ENCODE assay signal across 9 cellular contexts in the genomic region with DNA sequence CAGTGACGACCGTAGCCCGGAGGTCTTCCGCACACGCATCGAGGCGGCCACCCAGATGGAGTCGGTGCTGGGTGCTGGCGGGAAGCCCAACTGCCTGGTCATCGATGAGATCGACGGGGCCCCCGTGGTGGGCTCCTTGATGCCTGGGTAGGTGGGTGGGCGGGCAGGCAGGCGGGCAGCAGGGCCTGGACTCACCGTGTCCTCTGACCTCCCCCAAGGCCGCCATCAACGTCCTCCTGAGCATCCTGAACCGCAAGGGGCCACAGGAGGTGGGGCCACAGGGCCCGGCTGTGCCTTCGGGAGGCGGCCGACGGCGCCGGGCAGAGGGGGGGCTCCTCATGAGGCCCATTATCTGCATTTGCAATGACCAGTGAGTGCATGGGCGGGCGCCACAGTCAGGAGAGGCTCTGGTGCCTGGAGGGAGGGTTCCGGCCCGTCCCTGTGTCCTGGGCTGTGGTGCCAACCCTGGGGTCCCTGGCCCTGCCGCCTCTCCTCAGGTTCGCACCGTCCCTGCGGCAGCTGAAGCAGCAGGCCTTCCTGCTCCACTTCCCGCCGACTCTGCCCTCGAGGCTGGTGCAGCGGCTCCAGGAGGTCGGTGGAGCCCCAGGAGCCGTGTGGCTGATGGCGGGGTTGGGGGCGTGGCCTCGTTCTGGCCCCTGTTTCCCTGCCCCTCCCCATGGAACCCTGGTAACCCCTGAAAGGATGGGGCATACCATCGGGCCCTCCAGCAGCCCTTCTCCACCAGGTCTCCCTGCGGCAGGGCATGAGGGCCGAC. TPM values are rescaled to one million over a fixed set of nuclear protein-coding genes. Genes with fewer than 3 reads are reported as not detected.
"Had no signal": no experiment of that assay in that cellular context is flagged by ENCODE, and none has a peak within 500 bp of the region (broad histone marks: within the 10 kb centered on the region; RNA-seq: fewer than 3 reads in every experiment).

No MANE protein-coding gene starts in this region.

- H3K27ac ChIP-seq: HL-60 had no signal

- ATAC-seq: HepG2 had no signal

- DNase-seq: IMR-90, KBM-7, KG1 had no signal

- FAIRE-seq: HepG2, HTR-8/SVneo had no signal

RNA-seq across cellular contexts. Expression of gene GNG13, which starts 8.1 kb away (rescaled TPM):
- total RNA-seq: HepG2, HT-29, HT1080, IMR-90 had no signal
- polyA plus RNA-seq: HepG2, IgD-negative memory B cell, IMR-90 had no signal

RNA-seq across cellular contexts. Expression of gene MSLN, which starts 31.9 kb away (rescaled TPM):
- total RNA-seq: HT1080, IMR-90 had no signal
- polyA plus RNA-seq: IgD-negative memory B cell had no signal
